In genomic region chr22:33409134-33409533, GRCh38 we compare ENCODE assay signal across 28 cellular contexts.
"Had no signal": no experiment of that assay in that cellular context is flagged by ENCODE, and none has a peak within 500 bp of the region (broad histone marks: within the 10 kb centered on the region; RNA-seq: fewer than 3 reads in every experiment).

No MANE protein-coding gene starts in this region.

- ATAC-seq: activated CD8-positive, alpha-beta T cell treated with anti-CD3 and anti-CD28 coated beads for 36 hours; activated T-cell treated with anti-CD3 and anti-CD28 coated beads, Interleukin-2, amount 50 U/mL, for 72 hours; left lung; lower lobe of right lung; natural killer cell; stimulated activated memory B cell treated with anti-CD40 and anti-IgM and Interleukin-4, amounts not matched to agents 10 μg/mL and 1 μg/mL and 100 μg/mL, for 72 hours; stimulated activated naive CD8-positive, alpha-beta T cell treated with anti-CD3 and anti-CD28 coated beads, Interleukin-15, amount 100 ng/mL, for 72 hours; T-helper 17 cell had no signal

- H3K4me3 Mint-ChIP-seq: activated B cell treated with CpG ODN at 0.5 μM for 24 hours; activated CD8-positive, alpha-beta T cell treated with anti-CD3 and anti-CD28 coated beads for 36 hours; activated naive CD8-positive, alpha-beta T cell; activated T-cell treated with anti-CD3 and anti-CD28 coated beads, Interleukin-2, amount 50 U/mL, for 72 hours; natural killer cell; stimulated activated memory B cell treated with anti-CD40 and anti-IgM and Interleukin-4, amounts not matched to agents 10 μg/mL and 1 μg/mL and 100 μg/mL, for 72 hours; stimulated activated naive CD8-positive, alpha-beta T cell treated with anti-CD3 and anti-CD28 coated beads, Interleukin-15, amount 100 ng/mL, for 72 hours; T-helper 17 cell; type B pancreatic cell had no signal

- H3K4me3 ChIP-seq: left lung, lower lobe of right lung, ovary, prostate gland, smooth muscle cell, uterus had no signal

- H3K36me3 ChIP-seq: left lung, lower lobe of right lung, ovary, prostate gland, uterus had no signal

- H3K27ac Mint-ChIP-seq: activated B cell treated with CpG ODN at 0.5 μM for 24 hours; activated CD8-positive, alpha-beta T cell treated with anti-CD3 and anti-CD28 coated beads for 36 hours; activated naive CD8-positive, alpha-beta T cell; activated T-cell treated with anti-CD3 and anti-CD28 coated beads, Interleukin-2, amount 50 U/mL, for 72 hours; natural killer cell; stimulated activated memory B cell treated with anti-CD40 and anti-IgM and Interleukin-4, amounts not matched to agents 10 μg/mL and 1 μg/mL and 100 μg/mL, for 72 hours; stimulated activated naive CD8-positive, alpha-beta T cell treated with anti-CD3 and anti-CD28 coated beads, Interleukin-15, amount 100 ng/mL, for 72 hours; T-helper 17 cell; type B pancreatic cell had no signal

- H3K27me3 ChIP-seq: left lung, ovary, uterus had no signal

- H3K4me1 Mint-ChIP-seq: activated B cell treated with CpG ODN at 0.5 μM for 24 hours; natural killer cell; stimulated activated memory B cell treated with anti-CD40 and anti-IgM and Interleukin-4, amounts not matched to agents 10 μg/mL and 1 μg/mL and 100 μg/mL, for 72 hours; stimulated activated naive CD8-positive, alpha-beta T cell treated with anti-CD3 and anti-CD28 coated beads, Interleukin-15, amount 100 ng/mL, for 72 hours; T-helper 17 cell had no signal

- H3K27me3 Mint-ChIP-seq: activated B cell treated with CpG ODN at 0.5 μM for 24 hours; activated CD8-positive, alpha-beta T cell treated with anti-CD3 and anti-CD28 coated beads for 36 hours; activated naive CD8-positive, alpha-beta T cell; stimulated activated memory B cell treated with anti-CD40 and anti-IgM and Interleukin-4, amounts not matched to agents 10 μg/mL and 1 μg/mL and 100 μg/mL, for 72 hours; stimulated activated naive CD8-positive, alpha-beta T cell treated with anti-CD3 and anti-CD28 coated beads, Interleukin-15, amount 100 ng/mL, for 72 hours; T-helper 17 cell; type B pancreatic cell had no signal

- H3K4me1 ChIP-seq: left lung, lower lobe of right lung, prostate gland, uterus had no signal

- H3K9me3 ChIP-seq: left lung, lower lobe of right lung, ovary, prostate gland, uterus had no signal

- DNase-seq: activated B cell treated with CpG ODN at 0.5 μM for 24 hours; activated CD4-positive, alpha-beta T cell treated with anti-CD3 and anti-CD28 coated beads, Interleukin-2, amount 50 U/mL, for 1 hour; activated CD8-positive, alpha-beta T cell treated with anti-CD3 and anti-CD28 coated beads for 36 hours; activated naive CD4-positive, alpha-beta T cell; activated T-cell treated with anti-CD3 and anti-CD28 coated beads, Interleukin-2, amount 50 U/mL, for 72 hours; anterior cingulate cortex; dermis blood vessel endothelial cell; effector CD4-positive, alpha-beta T cell; hippocampal formation; left lung; lower lobe of right lung; mesenchymal stem cell; natural killer cell; ovary; retina; stimulated activated CD4-positive, alpha-beta T cell treated with anti-CD3 and anti-CD28 coated beads, Interleukin-1b, Interleukin-23, amount 100 ng/mL, for 48 hours; stimulated activated CD4-positive, alpha-beta T cell treated with anti-CD3 and anti-CD28 coated beads, Interleukin-4, amount 100 ng/mL, for 4 hours; stimulated activated CD8-positive, alpha-beta memory T cell treated with anti-CD3 and anti-CD28 coated beads, Interleukin-4, amount 100 ng/mL, for 48 hours; stimulated activated naive CD8-positive, alpha-beta T cell treated with anti-CD3 and anti-CD28 coated beads, Interleukin-15, amount 100 ng/mL, for 72 hours; substantia nigra; T-helper 17 cell; T1000; uterus had no signal

- H3K27ac ChIP-seq: left lung, lower lobe of right lung, ovary, prostate gland, uterus had no signal

- H3K36me3 Mint-ChIP-seq: activated naive CD8-positive, alpha-beta T cell; natural killer cell; stimulated activated memory B cell treated with anti-CD40 and anti-IgM and Interleukin-4, amounts not matched to agents 10 μg/mL and 1 μg/mL and 100 μg/mL, for 72 hours had no signal

- H3K9me3 Mint-ChIP-seq: activated B cell treated with CpG ODN at 0.5 μM for 24 hours; natural killer cell; stimulated activated memory B cell treated with anti-CD40 and anti-IgM and Interleukin-4, amounts not matched to agents 10 μg/mL and 1 μg/mL and 100 μg/mL, for 72 hours; stimulated activated naive CD8-positive, alpha-beta T cell treated with anti-CD3 and anti-CD28 coated beads, Interleukin-15, amount 100 ng/mL, for 72 hours; type B pancreatic cell had no signal
